In genomic region chr7:112788778-112789343, GRCh38 we compare ENCODE assay signal across 9 cellular contexts. TPM values are rescaled to one million over a fixed set of nuclear protein-coding genes. Genes with fewer than 3 reads are reported as not detected.
DNase-seq lines count a peak whose midpoint lies in the region; ATAC-seq and TF ChIP-seq lines count a peak whose summit lies in the region.
"Had no signal": no experiment of that assay in that cellular context is flagged by ENCODE, and none has a peak within 500 bp of the region (broad histone marks: within the 10 kb centered on the region; RNA-seq: fewer than 3 reads in every experiment).

No MANE protein-coding gene starts in this region.

- H3K9me3 Mint-ChIP-seq in naive thymus-derived CD8-positive, alpha-beta T cell, result no peaks in the 10 kb centered on the region

- 0 out of 2 replicates have a peak overlapping the region, but pooled peaks have one; percentile 10 for H3K14ac ChIP-seq in IMR-90 (replicated peaks; ENCODE audit: low read depth, low read length)

- H2BK15ac ChIP-seq in IMR-90 (ENCODE audit: low read depth, low read length), result no peak overlapping the region

- H3K56ac ChIP-seq in IMR-90 (ENCODE audit: extremely low read depth, insufficient read depth, low read length), result no peak overlapping the region

- H4K91ac ChIP-seq in IMR-90 (ENCODE audit: insufficient read depth, low read depth, low read length), result no peak overlapping the region

- H3K9me3 ChIP-seq in IMR-90 (ENCODE audit: control insufficient read depth, insufficient read depth, low read length), result no peaks in the 10 kb centered on the region

- no TSS peak for BruUV-seq in IMR-90 (replicated peaks; lab: Mats Ljungman, UMichigan)

- H3K4me1 Mint-ChIP-seq in naive thymus-derived CD8-positive, alpha-beta T cell, result peaks cover 23 to 48% (median 42%) of the 10 kb centered on the region in 4 donors

- peak overlapping the region; percentile 55 for H3K4me2 ChIP-seq in IMR-90 (ENCODE audit: low read depth, low read length)

- H3K18ac ChIP-seq in IMR-90 (ENCODE audit: low read depth, low read length), result no peak overlapping the region

- H3K4me3 ChIP-seq in AG09309 (ENCODE audit: control insufficient read depth, low read depth, low read length) (peak overlapping the region; percentile 87), IMR-90 (ENCODE audit: insufficient read depth, low read depth, low read length) (peak overlapping the region; percentile 89), cardiac fibroblast (replicated peaks in 1 of 2; ENCODE audit: low read depth in 2 of 2, low read length in 2 of 2) (peak overlapping the region; percentile 75 to 87), lower leg skin (ENCODE audit: low read depth, poor library complexity, severe bottlenecking) (no peak overlapping the region)

- H3K9ac ChIP-seq in IMR-90 (ENCODE audit: low read depth, low read length), result peak overlapping the region; percentile 38

- POLR2A ChIA-PET in IMR-90 (lab: Charles Lee; ENCODE audit: unreplicated experiment), result no interaction called here
- POLR2A ChIA-PET in naive thymus-derived CD8-positive, alpha-beta T cell (lab: Charles Lee), result interaction anchor here (2.1 kb wide), 1 partner anchor 10 kb away, joined by 4 read pairs; no protein-coding TSS in a partner anchor

- DNase-seq in AG09309 (ENCODE audit: low read depth) (no peak), IMR-90 (no peak), cardiac fibroblast (ENCODE audit: low read depth in 2 of 2) (no peak), lower leg skin (ENCODE audit: low spot score in 2 of 2) (no peak), hippocampal formation (lab: John Stamatoyannopoulos, UW) (no peak)
- DNase-seq in naive thymus-derived CD8-positive, alpha-beta T cell, result no peak
- DNase-seq: NCI-H2029 treated with DMSO at 0.1 percent for 48 hours had no signal

- H3K36me3 ChIP-seq in IMR-90 (ENCODE audit: control insufficient read depth, insufficient read depth, low read length), result no peaks in the 10 kb centered on the region

- H2BK20ac ChIP-seq in IMR-90 (ENCODE audit: low read depth, low read length), result no peak overlapping the region

- H3K36me3 Mint-ChIP-seq in naive thymus-derived CD8-positive, alpha-beta T cell, result peaks cover 9 to 16% (median 10%) of the 10 kb centered on the region in 3 donors

- peak overlapping the region in 1 of 2 experiments; percentile 40; a peak in 1 of 4 replicates for H4K8ac ChIP-seq in IMR-90 (ENCODE audit: low read depth in 2 of 2, low read length in 2 of 2)

- TF ChIP-seq POLR2A in IMR-90 (IDR thresholded peaks at IDR 0.05; ENCODE audit: low read depth, low read length), result no peak
- TF ChIP-seq POLR2A in lower leg skin (IDR thresholded peaks at IDR 0.05), result no peak

- H3K4me3 Mint-ChIP-seq in naive thymus-derived CD8-positive, alpha-beta T cell, result peak overlapping the region; percentile 90 to 97 (median 94)

- H2AFZ ChIP-seq in IMR-90 (replicated peaks; ENCODE audit: low read length, poor library complexity), result no peak overlapping the region

- no peak overlapping the region for H2BK5ac ChIP-seq in IMR-90 (ENCODE audit: low read depth, low read length, poor library complexity, severe bottlenecking)

- no peaks in the 10 kb centered on the region for H3K27me3 ChIP-seq in IMR-90 (ENCODE audit: control insufficient read depth, insufficient read depth, low read length)

- peak overlapping the region; percentile 42; the same call in 1 of the 2 replicates for H4K5ac ChIP-seq in IMR-90 (ENCODE audit: low read depth, low read length)

- dilution Hi-C loops in IMR-90 (cut with HindIII; ENCODE audit: low sequenced_read_pairs, unreplicated experiment), result no loop called here

- H3K4ac ChIP-seq in IMR-90 (ENCODE audit: low read depth, low read length), result no peak overlapping the region

- no peaks in the 10 kb centered on the region for H3K4me1 ChIP-seq in IMR-90 (ENCODE audit: control insufficient read depth, insufficient read depth, low read length)

- H2BK120ac ChIP-seq in IMR-90 (ENCODE audit: low read depth, low read length), result no peak overlapping the region

- ATAC-seq in IMR-90 (ENCODE audit: low read depth), result no peak
- ATAC-seq in naive thymus-derived CD8-positive, alpha-beta T cell, result no peak
- ATAC-seq in HG02852 (IDR thresholded peaks at IDR 0.05; ENCODE audit: unreplicated experiment), result no peak
- ATAC-seq in GM21526 (IDR thresholded peaks at IDR 0.05; ENCODE audit: low FRiP score, unreplicated experiment), result no peak

- H2AK9ac ChIP-seq in IMR-90 (replicated peaks; ENCODE audit: low read depth, low read length, poor library complexity), result no peak overlapping the region

- CTCF ChIA-PET in IMR-90 (lab: Yijun Ruan, JAX), result no interaction called here

- peaks cover 20 to 23% of the 10 kb centered on the region in 2 experiments for H3K79me1 ChIP-seq in IMR-90 (ENCODE audit: low read depth in 1 of 2, low read length in 2 of 2)

- H3K27ac Mint-ChIP-seq in naive thymus-derived CD8-positive, alpha-beta T cell, result peak overlapping the region in 8 of 10 donors; percentile 29 to 93 (median 87)

- in situ Hi-C loops in IMR-90 (cut with MboI; ENCODE audit: low sequenced_read_pairs), result no loop called here

- WGBS in IMR-90 (ENCODE audit: extremely low coverage in 2 of 2, insufficient read length in 1 of 2), 2 experiments, result 89 to 100% methylated on average over 1 to 3 of the region's 3 CpGs
- 62 to 67% methylated on average over 3 of the region's 3 CpGs for WGBS in lower leg skin, 2 donors

- no peak for TF ChIP-seq RAD21 in IMR-90 (IDR thresholded peaks at IDR 0.05; ENCODE audit: low read length)

- H3K23ac ChIP-seq in IMR-90 (ENCODE audit: low read depth, low read length), result no peak overlapping the region

- no peaks in the 10 kb centered on the region for H4K20me1 ChIP-seq in IMR-90 (ENCODE audit: insufficient read depth, low read length)

- no peaks in the 10 kb centered on the region for H3K9me1 ChIP-seq in IMR-90 (ENCODE audit: insufficient read depth, low read length)

- no peak overlapping the region for H3K27ac ChIP-seq in IMR-90 (ENCODE audit: insufficient read depth, low read length)

- TF ChIP-seq CTCF in AG09309 (IDR thresholded peaks at IDR 0.05; ENCODE audit: control insufficient read depth, insufficient read depth, low read depth, low read length, missing control alignments), result no peak
- no peak for TF ChIP-seq CTCF in IMR-90 (conservative IDR thresholded peaks at IDR 0.05; ENCODE audit: low read depth, low read length)
- TF ChIP-seq CTCF in cardiac fibroblast (IDR thresholded peaks at IDR 0.05; ENCODE audit: low read depth, low read length), result no peak
- TF ChIP-seq CTCF in lower leg skin (IDR thresholded peaks at IDR 0.05), result no peak

- intact Hi-C loops in IMR-90 (cut with micrococcal nuclease), result no loop called here
- intact Hi-C loops in lower leg skin (cut with DNase I; ENCODE audit: low total_unique reads), result no loop called here

- no peak overlapping the region for H2AK5ac ChIP-seq in IMR-90 (ENCODE audit: low read depth, low read length)

- no peaks in the 10 kb centered on the region for H3K27me3 Mint-ChIP-seq in naive thymus-derived CD8-positive, alpha-beta T cell

TF ChIP-seq in IMR-90, 13 proteins besides CTCF, POLR2A, EP300 and RAD21:
- TF ChIP-seq ELK1 (IDR thresholded peaks at IDR 0.05; ENCODE audit: borderline replicate concordance, low read depth, low read length) (no peak), RFX5 (IDR thresholded peaks at IDR 0.05; ENCODE audit: low read depth, low read length) (no peak), SMC3 (IDR thresholded peaks at IDR 0.05; ENCODE audit: low read depth, low read length) (no peak), MXI1 (IDR thresholded peaks at IDR 0.05; ENCODE audit: borderline replicate concordance, low read depth, low read length) (no peak), FOS (IDR thresholded peaks at IDR 0.05; ENCODE audit: low read depth, low read length) (no peak), MAFK (IDR thresholded peaks at IDR 0.05; ENCODE audit: low read depth, low read length) (no peak), USF2 (IDR thresholded peaks at IDR 0.05; ENCODE audit: low read depth, low read length) (no peak), CEBPB (IDR thresholded peaks at IDR 0.05; ENCODE audit: low read depth, low read length) (no peak), CHD1 (IDR thresholded peaks at IDR 0.05; ENCODE audit: low read depth, low read length) (no peak), BHLHE40 (IDR thresholded peaks at IDR 0.05; ENCODE audit: low read depth, low read length) (no peak), MAZ (IDR thresholded peaks at IDR 0.05; ENCODE audit: borderline replicate concordance, low read depth, low read length) (no peak), RCOR1 (IDR thresholded peaks at IDR 0.05; ENCODE audit: insufficient replicate concordance, low read length) (no peak), NFE2L2 (IDR thresholded peaks at IDR 0.05; ENCODE audit: low read depth, low read length) (no peak)
TF ChIP-seq in IMR-90: peak in this region for 0.

RNA-seq across cellular contexts. Expression of gene TMEM168, which starts 1.3 kb away (rescaled TPM):
- 22.9 and 26.1 TPM in 2 replicates for total RNA-seq in IMR-90 (2012; rRNA removed)
- 14.7 and 17.7 TPM in 2 replicates for polyA plus RNA-seq in IMR-90 (2012; rRNA removed)
- polyA plus RNA-seq in IMR-90 (2012; cell fraction: cytosol; rRNA removed), result 3.0 and 7.7 TPM in 2 replicates
- 5.8 and 56.3 TPM in 2 replicates for polyA plus RNA-seq in IMR-90 (2012; cell fraction: nucleus; rRNA removed; ENCODE audit: low replicate concordance)
- 10 to 100 TPM; 23.3 to 26.3 TPM for total RNA-seq in naive thymus-derived CD8-positive, alpha-beta T cell
- polyA plus RNA-seq in naive thymus-derived CD8-positive, alpha-beta T cell, result 1 to 10 TPM; 3.4 to 5.0 (median 4.4) TPM
- 10 to 100 TPM; 19.0 to 27.1 (median 24.9) TPM for total RNA-seq in lower leg skin
